In genomic region chr4:186728631-186729271, GRCh38 we compare ENCODE assay signal across 13 cellular contexts. TPM values are rescaled to one million over a fixed set of nuclear protein-coding genes. Genes with fewer than 3 reads are reported as not detected.
DNase-seq lines count a peak whose midpoint lies in the region; ATAC-seq and TF ChIP-seq lines count a peak whose summit lies in the region.
"Had no signal": no experiment of that assay in that cellular context is flagged by ENCODE, and none has a peak within 500 bp of the region (broad histone marks: within the 10 kb centered on the region; RNA-seq: fewer than 3 reads in every experiment).

No MANE protein-coding gene starts in this region.

- H3K9me3 ChIP-seq in RWPE2 (ENCODE audit: severe bottlenecking) (no peaks in the 10 kb centered on the region), ovary (no peaks in the 10 kb centered on the region), left ventricle myocardium inferior (replicated peaks) (no peaks in the 10 kb centered on the region), gastrocnemius medialis (no peaks in the 10 kb centered on the region)
- H3K9me3 ChIP-seq: right atrium auricular region had no signal

- no peak for TF ChIP-seq EP300 in ovary (IDR thresholded peaks at IDR 0.05)

- H3K4me3 ChIP-seq in RWPE2 (ENCODE audit: severe bottlenecking) (peak overlapping the region; percentile 97), fibroblast of pulmonary artery (replicated peaks; ENCODE audit: low read depth, low read length) (no peak overlapping the region), ovary (no peak overlapping the region), left ventricle myocardium inferior (no peak overlapping the region), gastrocnemius medialis (no peak overlapping the region)
- H3K4me3 ChIP-seq: right atrium auricular region had no signal

- 78 to 86% (median 84%) methylated on average over 4 of the region's 4 CpGs for WGBS in ovary, 3 donors

- H3K4me1 ChIP-seq in RWPE2 (ENCODE audit: insufficient read depth, poor library complexity, severe bottlenecking) (peaks cover 22% of the 10 kb centered on the region), ovary (ENCODE audit: insufficient read depth) (no peaks in the 10 kb centered on the region), left ventricle myocardium inferior (peaks cover 35% of the 10 kb centered on the region), gastrocnemius medialis (peaks cover 0 to 12% of the 10 kb centered on the region in 2 donors)

- intact Hi-C loops in ovary (cut with DNase I): no loop called here
- intact Hi-C loops in left ventricle myocardium inferior (cut with micrococcal nuclease): no loop called here
- intact Hi-C loops in gastrocnemius medialis (cut with DNase I; ENCODE audit: low total_unique reads): loop anchor here (10.0 kb wide), 2 partner anchors 116 to 216 kb away; no protein-coding TSS in a partner anchor

- peak; percentile 68 for DNase-seq in EL
- DNase-seq in RWPE2 (ENCODE audit: low spot score): no peak
- peak; percentile 25 for DNase-seq in fibroblast of pulmonary artery (ENCODE audit: low read depth)
- DNase-seq in renal cortical epithelial cell (ENCODE audit: low read depth): peak; percentile 77
- no peak for DNase-seq in ovary
- DNase-seq in left ventricle myocardium inferior: no peak
- no peak for DNase-seq in DMS153 treated with DMSO at 0.1 percent for 48 hours (lab: John Stamatoyannopoulos, UW; ENCODE audit: unreplicated experiment)
- DNase-seq in gastrocnemius medialis: no peak
- DNase-seq: CD4-positive, CD25-positive, alpha-beta regulatory T cell; NCI-H524 treated with DMSO at 0.1 percent for 48 hours; stimulated activated naive CD4-positive, alpha-beta T cell; T1000 had no signal

- TF ChIP-seq POLR2A in ovary (IDR thresholded peaks at IDR 0.05) (no peak), gastrocnemius medialis (IDR thresholded peaks at IDR 0.05) (no peak)

- H3K27me3 ChIP-seq in RWPE2 (ENCODE audit: insufficient read depth, poor library complexity, severe bottlenecking) (no peaks in the 10 kb centered on the region), ovary (no peaks in the 10 kb centered on the region), left ventricle myocardium inferior (ENCODE audit: low read depth) (peaks cover 34% of the 10 kb centered on the region), gastrocnemius medialis (peaks cover 17 to 38% (median 32%) of the 10 kb centered on the region in 3 donors)
- H3K27me3 ChIP-seq: right atrium auricular region had no signal

- TF ChIP-seq CTCF in RWPE2 (IDR thresholded peaks at IDR 0.05; ENCODE audit: poor library complexity, severe bottlenecking) (no peak), fibroblast of pulmonary artery (IDR thresholded peaks at IDR 0.05; ENCODE audit: low read length, missing control alignments) (no peak), ovary (IDR thresholded peaks at IDR 0.05) (no peak), left ventricle myocardium inferior (IDR thresholded peaks at IDR 0.05; ENCODE audit: borderline replicate concordance) (no peak), gastrocnemius medialis (IDR thresholded peaks at IDR 0.05 in 4 of 5, conservative IDR thresholded peaks at IDR 0.05 in 1 of 5) (no peak)

- ATAC-seq in RWPE2 (ENCODE audit: low read depth): peak; percentile 64
- no peak for ATAC-seq in gastrocnemius medialis

- H3K36me3 ChIP-seq in RWPE2 (ENCODE audit: low read depth) (0 out of 2 replicates have a peak, but pooled peaks cover 3% of the 10 kb centered on the region), ovary (no peaks in the 10 kb centered on the region), left ventricle myocardium inferior (no peaks in the 10 kb centered on the region), gastrocnemius medialis (no peaks in the 10 kb centered on the region)
- H3K36me3 ChIP-seq: right atrium auricular region had no signal

- in situ Hi-C loops in gastrocnemius medialis (cut with MboI; ENCODE audit: low sequenced_read_pairs in 4 of 4): no loop called here

- peak overlapping the region; percentile 98 for H3K27ac ChIP-seq in RWPE2 (ENCODE audit: poor library complexity, severe bottlenecking)
- no peak overlapping the region for H3K27ac ChIP-seq in ovary
- H3K27ac ChIP-seq in left ventricle myocardium inferior (replicated peaks): no peak overlapping the region
- no peak overlapping the region for H3K27ac ChIP-seq in gastrocnemius medialis
- H3K27ac ChIP-seq: right atrium auricular region had no signal

RNA-seq across cellular contexts. Expression of gene FAT1, which starts 5.1 kb away (rescaled TPM):
- total RNA-seq in renal cortical epithelial cell: 251 and 594 TPM in 2 replicates
- total RNA-seq in ovary: 10 to 100 TPM; 24.9 to 78.6 (median 46.6) TPM
- 10 to 100 TPM; 20.5 to 48.8 TPM for polyA plus RNA-seq in ovary
- total RNA-seq in left ventricle myocardium inferior: 59.1 TPM
- total RNA-seq in gastrocnemius medialis: 1 to 10 TPM; 2.3 to 9.7 (median 4.8) TPM
- total RNA-seq: CD4-positive, CD25-positive, alpha-beta regulatory T cell had no signal

Comparison
In these comparisons a context has a peak if more than half of its experiments do, and no peak if none do; other contexts are left out.
1. DNase-seq: peak in EL (single experiment), fibroblast of pulmonary artery (single experiment) and renal cortical epithelial cell (single experiment); none in RWPE2 (single experiment), ovary (0 of 5), left ventricle myocardium inferior (single experiment), DMS153 treated with DMSO at 0.1 percent for 48 hours (single experiment) and gastrocnemius medialis (0 of 2).